Comparison of ENCODE assay signal across 28 cellular contexts in genomic region chr10:71618176-71618575, GRCh38.
"Had no signal": no experiment of that assay in that cellular context is flagged by ENCODE, and none has a peak within 500 bp of the region (broad histone marks: within the 10 kb centered on the region; RNA-seq: fewer than 3 reads in every experiment).

No MANE protein-coding gene starts in this region.

- H3K27me3 ChIP-seq: ascending aorta, brain microvascular endothelial cell, colonic mucosa, gastrocnemius medialis had no signal

- ATAC-seq: activated CD4-positive, alpha-beta T cell treated with anti-CD3 and anti-CD28 coated beads for 36 hours; activated CD8-positive, alpha-beta memory T cell treated with anti-CD3 and anti-CD28 coated beads, Interleukin-2, amount 10 ng/mL, durations not matched to agents 7 days and 5 days; activated CD8-positive, alpha-beta T cell treated with anti-CD3 and anti-CD28 coated beads, Interleukin-2, amount 10 ng/mL, durations not matched to agents 7 days and 5 days; activated naive CD4-positive, alpha-beta T cell treated with anti-CD3 and anti-CD28 coated beads, Interleukin-2, amount 50 U/mL, for 72 hours; esophagus mucosa; gastrocnemius medialis had no signal

- H3K36me3 ChIP-seq: ascending aorta, brain microvascular endothelial cell, colonic mucosa, gastrocnemius medialis had no signal

- H3K27ac Mint-ChIP-seq: activated CD4-positive, alpha-beta memory T cell treated with anti-CD3 and anti-CD28 coated beads for 36 hours; activated CD4-positive, alpha-beta T cell treated with anti-CD3 and anti-CD28 coated beads for 36 hours; activated CD4-positive, alpha-beta T cell treated with anti-CD3 and anti-CD28 coated beads, Interleukin-2, amount 10 ng/mL, durations not matched to agents 24 days and 14 days; activated CD8-positive, alpha-beta memory T cell treated with anti-CD3 and anti-CD28 coated beads, Interleukin-2, amount 10 ng/mL, durations not matched to agents 7 days and 5 days; activated CD8-positive, alpha-beta T cell treated with anti-CD3 and anti-CD28 coated beads, Interleukin-2, amount 10 ng/mL, durations not matched to agents 7 days and 5 days; activated naive CD4-positive, alpha-beta T cell treated with anti-CD3 and anti-CD28 coated beads, Interleukin-2, amount 10 ng/mL, durations not matched to agents 7 days and 5 days; activated naive CD4-positive, alpha-beta T cell treated with anti-CD3 and anti-CD28 coated beads, Interleukin-2, amount 50 U/mL, for 72 hours; activated naive CD8-positive, alpha-beta T cell treated with anti-CD3 and anti-CD28 coated beads, Interleukin-2, amount 10 ng/mL, durations not matched to agents 7 days and 5 days; activated T-helper 1 cell treated with anti-CD3 and anti-CD28 coated beads, Interleukin-12 subunit alpha, Interleukin-12 subunit beta, Interleukin-2, Interleukin-4 antibody, amounts not matched to agents 30 ng/mL and 10 ng/mL and 1 ng/mL, durations not matched to agents 14 hours and 24 hours and 36 hours; activated T-helper 2 cell treated with anti-CD3 and anti-CD28 coated beads, Interferon-gamma antibody, Interleukin-2, Interleukin-4, amounts not matched to agents 10 μg/mL and 5 μg/mL and 100 μg/mL, durations not matched to agents 14 hours and 24 hours and 36 hours; endodermal cell had no signal

- H3K36me3 Mint-ChIP-seq: activated CD4-positive, alpha-beta memory T cell treated with anti-CD3 and anti-CD28 coated beads for 36 hours; activated CD8-positive, alpha-beta memory T cell treated with anti-CD3 and anti-CD28 coated beads, Interleukin-2, amount 10 ng/mL, durations not matched to agents 7 days and 5 days; activated naive CD4-positive, alpha-beta T cell treated with anti-CD3 and anti-CD28 coated beads, Interleukin-2, amount 10 ng/mL, durations not matched to agents 7 days and 5 days; activated naive CD4-positive, alpha-beta T cell treated with anti-CD3 and anti-CD28 coated beads, Interleukin-2, amount 50 U/mL, for 72 hours; activated naive CD8-positive, alpha-beta T cell treated with anti-CD3 and anti-CD28 coated beads, Interleukin-2, amount 10 ng/mL, durations not matched to agents 7 days and 5 days had no signal

- H3K4me3 ChIP-seq: ascending aorta, colonic mucosa, gastrocnemius medialis had no signal

- H3K4me1 Mint-ChIP-seq: activated CD4-positive, alpha-beta T cell treated with anti-CD3 and anti-CD28 coated beads for 36 hours; activated CD4-positive, alpha-beta T cell treated with anti-CD3 and anti-CD28 coated beads, Interleukin-2, amount 10 ng/mL, durations not matched to agents 24 days and 14 days; activated CD8-positive, alpha-beta memory T cell treated with anti-CD3 and anti-CD28 coated beads, Interleukin-2, amount 10 ng/mL, durations not matched to agents 7 days and 5 days; activated naive CD4-positive, alpha-beta T cell treated with anti-CD3 and anti-CD28 coated beads, Interleukin-2, amount 10 ng/mL, durations not matched to agents 7 days and 5 days had no signal

- H3K4me3 Mint-ChIP-seq: activated CD4-positive, alpha-beta memory T cell treated with anti-CD3 and anti-CD28 coated beads for 36 hours; activated CD4-positive, alpha-beta T cell treated with anti-CD3 and anti-CD28 coated beads for 36 hours; activated CD4-positive, alpha-beta T cell treated with anti-CD3 and anti-CD28 coated beads, Interleukin-2, amount 10 ng/mL, durations not matched to agents 24 days and 14 days; activated CD8-positive, alpha-beta memory T cell treated with anti-CD3 and anti-CD28 coated beads, Interleukin-2, amount 10 ng/mL, durations not matched to agents 7 days and 5 days; activated CD8-positive, alpha-beta T cell treated with anti-CD3 and anti-CD28 coated beads, Interleukin-2, amount 10 ng/mL, durations not matched to agents 7 days and 5 days; activated naive CD4-positive, alpha-beta T cell treated with anti-CD3 and anti-CD28 coated beads, Interleukin-2, amount 10 ng/mL, durations not matched to agents 7 days and 5 days; activated naive CD8-positive, alpha-beta T cell treated with anti-CD3 and anti-CD28 coated beads, Interleukin-2, amount 10 ng/mL, durations not matched to agents 7 days and 5 days; activated T-helper 1 cell treated with anti-CD3 and anti-CD28 coated beads, Interleukin-12 subunit alpha, Interleukin-12 subunit beta, Interleukin-2, Interleukin-4 antibody, amounts not matched to agents 30 ng/mL and 10 ng/mL and 1 ng/mL, durations not matched to agents 14 hours and 24 hours and 36 hours; endodermal cell had no signal

- H3K27ac ChIP-seq: ascending aorta, brain microvascular endothelial cell, colonic mucosa, gastrocnemius medialis had no signal

- H3K9me3 ChIP-seq: ascending aorta, colonic mucosa, gastrocnemius medialis had no signal

- H3K9me3 Mint-ChIP-seq: activated CD4-positive, alpha-beta memory T cell treated with anti-CD3 and anti-CD28 coated beads for 36 hours; activated CD4-positive, alpha-beta T cell treated with anti-CD3 and anti-CD28 coated beads, Interleukin-2, amount 10 ng/mL, durations not matched to agents 24 days and 14 days; activated naive CD4-positive, alpha-beta T cell treated with anti-CD3 and anti-CD28 coated beads, Interleukin-2, amount 10 ng/mL, durations not matched to agents 7 days and 5 days; activated naive CD4-positive, alpha-beta T cell treated with anti-CD3 and anti-CD28 coated beads, Interleukin-2, amount 50 U/mL, for 72 hours; activated naive CD8-positive, alpha-beta T cell treated with anti-CD3 and anti-CD28 coated beads, Interleukin-2, amount 10 ng/mL, durations not matched to agents 7 days and 5 days; activated T-helper 1 cell treated with anti-CD3 and anti-CD28 coated beads, Interleukin-12 subunit alpha, Interleukin-12 subunit beta, Interleukin-2, Interleukin-4 antibody, amounts not matched to agents 30 ng/mL and 10 ng/mL and 1 ng/mL, durations not matched to agents 14 hours and 24 hours and 36 hours; activated T-helper 2 cell treated with anti-CD3 and anti-CD28 coated beads, Interferon-gamma antibody, Interleukin-2, Interleukin-4, amounts not matched to agents 10 μg/mL and 5 μg/mL and 100 μg/mL, durations not matched to agents 14 hours and 24 hours and 36 hours had no signal

- H3K27me3 Mint-ChIP-seq: activated CD4-positive, alpha-beta T cell treated with anti-CD3 and anti-CD28 coated beads for 36 hours had no signal

- DNase-seq: activated CD4-positive, alpha-beta memory T cell treated with anti-CD3 and anti-CD28 coated beads for 36 hours; activated CD4-positive, alpha-beta T cell treated with anti-CD3 and anti-CD28 coated beads for 36 hours; activated CD4-positive, alpha-beta T cell treated with anti-CD3 and anti-CD28 coated beads, Interleukin-2, amount 10 ng/mL, durations not matched to agents 24 days and 14 days; activated CD4-positive, CD25-positive, alpha-beta regulatory T cell; activated CD4-positive, CD25-positive, alpha-beta regulatory T cell treated with anti-CD3 and anti-CD28 coated beads, Interleukin-2, amount 50 U/mL, for 72 hours; activated CD8-positive, alpha-beta memory T cell treated with anti-CD3 and anti-CD28 coated beads, Interleukin-2, amount 10 ng/mL, durations not matched to agents 7 days and 5 days; activated CD8-positive, alpha-beta memory T cell treated with anti-CD3 and anti-CD28 coated beads, Interleukin-2, amount 50 U/mL, for 4 hours; activated CD8-positive, alpha-beta T cell treated with anti-CD3 and anti-CD28 coated beads, Interleukin-2, amount 10 ng/mL, durations not matched to agents 7 days and 5 days; activated effector memory CD4-positive, alpha-beta T cell treated with anti-CD3 and anti-CD28 coated beads, Interleukin-2, amount 50 U/mL, for 16 hours; activated naive CD4-positive, alpha-beta T cell; activated naive CD4-positive, alpha-beta T cell treated with anti-CD3 and anti-CD28 coated beads, Interleukin-2, amount 10 ng/mL, durations not matched to agents 7 days and 5 days; activated naive CD8-positive, alpha-beta T cell treated with anti-CD3 and anti-CD28 coated beads, Interleukin-2, amount 10 ng/mL, durations not matched to agents 7 days and 5 days; activated T-cell treated with anti-CD3 and anti-CD28 coated beads, Interleukin-2, amount 50 U/mL, for 1 hour; activated T-cell treated with anti-CD3 and anti-CD28 coated beads, Interleukin-2, amount 50 U/mL, for 48 hours; brain microvascular endothelial cell; central memory CD4-positive, alpha-beta T cell; cerebellar nuclear complex; colonic mucosa; effector memory CD4-positive, alpha-beta T cell; endodermal cell; foreskin fibroblast; gastrocnemius medialis; T-helper 2 cell had no signal
